9 cellular contexts compared by ENCODE assay signal in genomic region chr20:54078296-54078695, GRCh38. TPM values are rescaled to one million over a fixed set of nuclear protein-coding genes. Genes with fewer than 3 reads are reported as not detected.
DNase-seq lines count a peak whose midpoint lies in the region; ATAC-seq, FAIRE-seq and TF ChIP-seq lines count a peak whose summit lies in the region.
"Had no signal": no experiment of that assay in that cellular context is flagged by ENCODE, and none has a peak within 500 bp of the region (broad histone marks: within the 10 kb centered on the region; RNA-seq: fewer than 3 reads in every experiment).

No MANE protein-coding gene starts in this region.

- no peaks in the 10 kb centered on the region for H3K27me3 ChIP-seq in CD8-positive, alpha-beta T cell (ENCODE audit: insufficient read depth, low read length)

- peaks cover 26% of the 10 kb centered on the region for H3K4me1 ChIP-seq in CD8-positive, alpha-beta T cell (ENCODE audit: insufficient read depth, low read length)

- CTCF ChIA-PET in CD8-positive, alpha-beta T cell (lab: Charles Lee): interaction anchor here (1.5 kb wide), 1 partner anchor 16 kb away, joined by 5 read pairs; no protein-coding TSS in a partner anchor

- H3K9me3 Mint-ChIP-seq in CD8-positive, alpha-beta T cell: no peaks in the 10 kb centered on the region

- H3K4me3 Mint-ChIP-seq in CD8-positive, alpha-beta T cell: peak overlapping the region; percentile 49

- ATAC-seq in CD8-positive, alpha-beta T cell: no peak
- peak; percentile 79 for ATAC-seq in GM19452 (IDR thresholded peaks at IDR 0.05; ENCODE audit: unreplicated experiment)
- no peak for ATAC-seq in SK-N-SH treated with all-trans-retinoic acid at 6 μM for 48 hours

- H3K36me3 Mint-ChIP-seq in CD8-positive, alpha-beta T cell: no peaks in the 10 kb centered on the region

- peak overlapping the region; percentile 87 for H3K27ac Mint-ChIP-seq in CD8-positive, alpha-beta T cell

- FAIRE-seq in HTR-8/SVneo (lab: Jason Lieb, UNC): peak; percentile 42

- H3K27me3 Mint-ChIP-seq in CD8-positive, alpha-beta T cell (ENCODE audit: low read depth): no peaks in the 10 kb centered on the region

- no peak overlapping the region for H3K27ac ChIP-seq in CD8-positive, alpha-beta T cell (ENCODE audit: low read depth, low read length)

- H3K36me3 ChIP-seq in CD8-positive, alpha-beta T cell (ENCODE audit: insufficient read depth, low read length): no peaks in the 10 kb centered on the region

- peak in 4 of 7 experiments; percentile 14 to 54 (median 30) for DNase-seq in CD8-positive, alpha-beta T cell
- DNase-seq in HTR-8/SVneo (ENCODE audit: insufficient read length, low spot score) (no peak), NCI-H1436 (lab: John Stamatoyannopoulos, UW) (no peak), middle frontal gyrus (ENCODE audit: extremely low spot score, low spot score) (no peak), NCI-H2081 (lab: John Stamatoyannopoulos, UW) (no peak)
- peak; percentile 18 for DNase-seq in activated naive CD4-positive, alpha-beta T cell treated with anti-CD3 and anti-CD28 coated beads, Interleukin-2, amount 50 U/mL, for 16 hours
- DNase-seq: T1000 had no signal

- POLR2A ChIA-PET in CD8-positive, alpha-beta T cell (lab: Charles Lee): no interaction called here

- H3K4me3 ChIP-seq in CD8-positive, alpha-beta T cell (ENCODE audit: low read depth, low read length): no peak overlapping the region

- peaks cover 39% of the 10 kb centered on the region for H3K4me1 Mint-ChIP-seq in CD8-positive, alpha-beta T cell (ENCODE audit: low read depth)

- intact Hi-C loops in CD8-positive, alpha-beta T cell (cut with DNase I, micrococcal nuclease): no loop called here

- no peaks in the 10 kb centered on the region for H3K9me3 ChIP-seq in CD8-positive, alpha-beta T cell (ENCODE audit: low read length)

- TF ChIP-seq CTCF in CD8-positive, alpha-beta T cell (IDR thresholded peaks at IDR 0.05): no peak

TF ChIP-seq in SK-N-SH treated with all-trans-retinoic acid at 6 μM for 48 hours, 23 proteins besides CTCF, POLR2A, EP300 and RAD21:
- TF ChIP-seq GLIS3 (CRISPR knock-in tag; IDR thresholded peaks at IDR 0.05): no peak
- TF ChIP-seq CREB5 (CRISPR knock-in tag; IDR thresholded peaks at IDR 0.05; ENCODE audit: low read depth): no peak
- no peak for TF ChIP-seq TOX (CRISPR knock-in tag; IDR thresholded peaks at IDR 0.05; ENCODE audit: borderline replicate concordance)
- TF ChIP-seq ZNF8 (CRISPR knock-in tag; IDR thresholded peaks at IDR 0.05): no peak
- TF ChIP-seq OSR1 (CRISPR knock-in tag; IDR thresholded peaks at IDR 0.05): no peak
- no peak for TF ChIP-seq PATZ1 (CRISPR knock-in tag; IDR thresholded peaks at IDR 0.05; ENCODE audit: borderline replicate concordance)
- TF ChIP-seq CSRNP3 (CRISPR knock-in tag; IDR thresholded peaks at IDR 0.05): no peak
- TF ChIP-seq ZC3H10 (CRISPR knock-in tag; IDR thresholded peaks at IDR 0.05): no peak
- TF ChIP-seq ZFP3 (CRISPR knock-in tag; IDR thresholded peaks at IDR 0.05): no peak
- TF ChIP-seq SNAI2 (CRISPR knock-in tag; IDR thresholded peaks at IDR 0.05): no peak
- TF ChIP-seq ISL1 (CRISPR knock-in tag; IDR thresholded peaks at IDR 0.05): no peak
- TF ChIP-seq TCF4 (CRISPR knock-in tag; IDR thresholded peaks at IDR 0.05; ENCODE audit: borderline replicate concordance): no peak
- TF ChIP-seq CSDC2 (CRISPR knock-in tag; IDR thresholded peaks at IDR 0.05): no peak
- TF ChIP-seq PPARA (CRISPR knock-in tag; IDR thresholded peaks at IDR 0.05; ENCODE audit: borderline replicate concordance): no peak
- no peak for TF ChIP-seq POU6F1 (CRISPR knock-in tag; IDR thresholded peaks at IDR 0.05; ENCODE audit: borderline replicate concordance, low read depth)
- TF ChIP-seq ZNF70 (CRISPR knock-in tag; IDR thresholded peaks at IDR 0.05): no peak
TF ChIP-seq in SK-N-SH treated with all-trans-retinoic acid at 6 μM for 48 hours: peak in this region for 0.

RNA-seq across cellular contexts. Expression of gene BCAS1, which starts 7.9 kb away (rescaled TPM):
- total RNA-seq in CD8-positive, alpha-beta T cell: not detected

Comparison
In these comparisons a context has a peak if more than half of its experiments do, and no peak if none do; other contexts are left out.
1. DNase-seq: peak in CD8-positive, alpha-beta T cell (4 of 7) and activated naive CD4-positive, alpha-beta T cell treated with anti-CD3 and anti-CD28 coated beads, Interleukin-2, amount 50 U/mL, for 16 hours (single experiment); none in HTR-8/SVneo (single experiment), NCI-H1436 (single experiment), middle frontal gyrus (single experiment) and NCI-H2081 (0 of 2).